In genomic region chr5:4411664-4412063, GRCh38 we compare ENCODE assay signal across 16 cellular contexts.
DNase-seq lines count a peak whose midpoint lies in the region; ATAC-seq and TF ChIP-seq lines count a peak whose summit lies in the region.
"Had no signal": no experiment of that assay in that cellular context is flagged by ENCODE, and none has a peak within 500 bp of the region (broad histone marks: within the 10 kb centered on the region; RNA-seq: fewer than 3 reads in every experiment).

No MANE protein-coding gene starts in this region.

- DNase-seq in DND-41 (peak; percentile 28), GM23338 (ENCODE audit: low spot score) (peak; percentile 44), OCI-M1 (lab: John Stamatoyannopoulos, UW) (peak; percentile 84), endodermal cell (peak; percentile 71), AG20443 (ENCODE audit: low spot score) (no peak)
- DNase-seq: ACHN; C1 segment of cervical spinal cord; Calu3; CD4-positive, alpha-beta T cell had no signal

- H3K36me3 ChIP-seq in DND-41 (ENCODE audit: insufficient read depth, low read length) (no peaks in the 10 kb centered on the region), GM23338 (ENCODE audit: insufficient read depth) (no peaks in the 10 kb centered on the region), endodermal cell (ENCODE audit: control insufficient read depth, insufficient read depth, low read length) (no peaks in the 10 kb centered on the region)

- H3K4me3 Mint-ChIP-seq in GM23338 (no peak overlapping the region), endodermal cell (no peak overlapping the region)
- H3K4me3 Mint-ChIP-seq: B cell; CD4-positive, alpha-beta T cell had no signal

- H3K9me3 Mint-ChIP-seq in GM23338 = no peaks in the 10 kb centered on the region; the same call in 2 of the 3 replicates
- H3K9me3 Mint-ChIP-seq in endodermal cell = no peaks in the 10 kb centered on the region

- H2AFZ ChIP-seq in DND-41 (ENCODE audit: low read depth, low read length) (no peak overlapping the region), GM23338 (no peak overlapping the region)

- peak overlapping the region; percentile 64; the same call in 1 of the 2 replicates for H3K9ac ChIP-seq in DND-41 (ENCODE audit: low read depth, low read length)
- no peak overlapping the region for H3K9ac ChIP-seq in endodermal cell (ENCODE audit: extremely low read depth, low read length, poor library complexity, severe bottlenecking)
- H3K9ac ChIP-seq: KMS-11 had no signal

- H3K27ac Mint-ChIP-seq in GM23338 (no peak overlapping the region), endodermal cell (no peak overlapping the region)
- H3K27ac Mint-ChIP-seq: B cell; CD4-positive, alpha-beta T cell had no signal

- H3K27ac ChIP-seq in DND-41 (ENCODE audit: low read length) (peak overlapping the region; percentile 97), GM23338 (ENCODE audit: low read depth) (no peak overlapping the region), endodermal cell (ENCODE audit: low read depth, low read length) (no peak overlapping the region)
- H3K27ac ChIP-seq: KMS-11 had no signal

- peaks cover 18% of the 10 kb centered on the region for H3K79me2 ChIP-seq in DND-41 (ENCODE audit: insufficient read depth, low read length)
- H3K79me2 ChIP-seq in GM23338 (replicated peaks; ENCODE audit: insufficient read depth) = no peaks in the 10 kb centered on the region

- ATAC-seq in DND-41 (ENCODE audit: insufficient read depth, low read depth) = no peak
- ATAC-seq in GM23338 = peak; percentile 77
- no peak for ATAC-seq in HG02981 (IDR thresholded peaks at IDR 0.05; ENCODE audit: unreplicated experiment)
- ATAC-seq in HG03095 (IDR thresholded peaks at IDR 0.05; ENCODE audit: unreplicated experiment) = no peak
- no peak for ATAC-seq in GM21619 (IDR thresholded peaks at IDR 0.05; ENCODE audit: unreplicated experiment)
- ATAC-seq: GM12878, HepG2 had no signal

- 85 to 92% methylated on average over 4 to 8 of the region's 8 CpGs for WGBS in endodermal cell (ENCODE audit: insufficient coverage in 1 of 2, insufficient read length in 1 of 2), 2 experiments

- H3K4me3 ChIP-seq in DND-41 (ENCODE audit: low read depth in 1 of 2, low read length in 2 of 2) (no peak overlapping the region), GM23338 (no peak overlapping the region), endodermal cell (ENCODE audit: low read length) (no peak overlapping the region)
- H3K4me3 ChIP-seq: GM12878 had no signal

- TF ChIP-seq CTCF in DND-41 (IDR thresholded peaks at IDR 0.05; ENCODE audit: borderline replicate concordance, extremely low read depth, low read length, poor library complexity, severe bottlenecking) (peak; percentile 23), GM23338 (conservative IDR thresholded peaks at IDR 0.05; ENCODE audit: low read depth in 2 of 2) (peak; percentile 5 to 24; a peak in 1 of 4 replicates), endodermal cell (conservative IDR thresholded peaks at IDR 0.05) (peak; percentile 61)

- no peaks in the 10 kb centered on the region for H3K9me3 ChIP-seq in DND-41 (ENCODE audit: insufficient read depth, low read length, severe bottlenecking)
- H3K9me3 ChIP-seq in endodermal cell (ENCODE audit: control insufficient read depth, low read length) = no peaks in the 10 kb centered on the region

- peaks cover 89% of the 10 kb centered on the region for H3K4me1 ChIP-seq in DND-41 (ENCODE audit: insufficient read depth, low read length)
- no peaks in the 10 kb centered on the region for H3K4me1 ChIP-seq in GM23338 (ENCODE audit: insufficient read depth)
- H3K4me1 ChIP-seq in endodermal cell (ENCODE audit: control insufficient read depth, insufficient read depth, low read length) = peaks cover 15% of the 10 kb centered on the region

- no peaks in the 10 kb centered on the region for H4K20me1 ChIP-seq in DND-41 (ENCODE audit: insufficient read depth, low read length)
- H4K20me1 ChIP-seq in GM23338 (replicated peaks; ENCODE audit: insufficient read depth) = no peaks in the 10 kb centered on the region

- H3K4me2 ChIP-seq in DND-41 (ENCODE audit: insufficient read depth, low read length) (no peak overlapping the region), GM23338 (no peak overlapping the region)
- H3K4me2 ChIP-seq: KMS-11 had no signal

- H3K4me1 Mint-ChIP-seq in GM23338 (peaks cover 10% of the 10 kb centered on the region), endodermal cell (peaks cover 36% of the 10 kb centered on the region)
- H3K4me1 Mint-ChIP-seq: B cell had no signal

- no peaks in the 10 kb centered on the region for H3F3A ChIP-seq in GM23338 (replicated peaks; ENCODE audit: low read depth)

- peaks cover 4% of the 10 kb centered on the region for H3K27me3 Mint-ChIP-seq in GM23338 (ENCODE audit: insufficient read depth, low read depth, poor library complexity)
- peaks cover 34% of the 10 kb centered on the region for H3K27me3 Mint-ChIP-seq in endodermal cell (ENCODE audit: insufficient read depth)
- H3K27me3 Mint-ChIP-seq: B cell; CD4-positive, alpha-beta T cell had no signal

- H3K27me3 ChIP-seq in DND-41 (ENCODE audit: insufficient read depth, low read length, poor library complexity) = no peaks in the 10 kb centered on the region
- H3K27me3 ChIP-seq in GM23338 (ENCODE audit: insufficient read depth) = no peaks in the 10 kb centered on the region
- H3K27me3 ChIP-seq in endodermal cell (ENCODE audit: control insufficient read depth, insufficient read depth, low read length, poor library complexity, severe bottlenecking) = peaks cover 14% of the 10 kb centered on the region

- no peaks in the 10 kb centered on the region for H3K9me2 ChIP-seq in GM23338 (ENCODE audit: insufficient read depth)

- no peaks in the 10 kb centered on the region for H3K36me3 Mint-ChIP-seq in GM23338 (ENCODE audit: low read depth)
- H3K36me3 Mint-ChIP-seq in endodermal cell (ENCODE audit: low read depth) = no peaks in the 10 kb centered on the region

TF ChIP-seq in GM23338, 12 proteins besides CTCF, POLR2A, EP300 and RAD21:
- TF ChIP-seq REST (IDR thresholded peaks at IDR 0.05; ENCODE audit: unreplicated experiment) = no peak
- TF ChIP-seq ZNF114 (CRISPR knock-in tag; IDR thresholded peaks at IDR 0.05) = no peak
- no peak for TF ChIP-seq ZNF331 (CRISPR knock-in tag; IDR thresholded peaks at IDR 0.05; ENCODE audit: low read depth)
